Comparison of ENCODE assay signal across 9 cellular contexts in genomic region chr10:73910401-73910763, GRCh38.
DNase-seq lines count a peak whose midpoint lies in the region.
"Had no signal": no experiment of that assay in that cellular context is flagged by ENCODE, and none has a peak within 500 bp of the region (broad histone marks: within the 10 kb centered on the region; RNA-seq: fewer than 3 reads in every experiment).

No MANE protein-coding gene starts in this region.

- peaks cover 12% of the 10 kb centered on the region for H3K4me1 ChIP-seq in effector memory CD4-positive, alpha-beta T cell (ENCODE audit: control insufficient read depth, insufficient read depth, low read length, poor library complexity, severe bottlenecking)
- H3K4me1 ChIP-seq in neuron (ENCODE audit: insufficient read depth, low read length), result peaks cover 13% of the 10 kb centered on the region

- H3K9me3 ChIP-seq in effector memory CD4-positive, alpha-beta T cell (ENCODE audit: control insufficient read depth, low read length), result no peaks in the 10 kb centered on the region
- H3K9me3 ChIP-seq in neuron (ENCODE audit: low read length), result no peaks in the 10 kb centered on the region

- peak overlapping the region; percentile 59 for H3K4me3 ChIP-seq in effector memory CD4-positive, alpha-beta T cell (ENCODE audit: insufficient read depth, low read depth, low read length, poor library complexity, severe bottlenecking)
- peak overlapping the region; percentile 52 for H3K4me3 ChIP-seq in neuron (ENCODE audit: low read length)

- DNase-seq in NCI-H2227 (lab: John Stamatoyannopoulos, UW; ENCODE audit: unreplicated experiment), result peak; percentile 10
- DNase-seq in NCI-H2227 treated with DMSO at 0.1 percent for 48 hours (lab: John Stamatoyannopoulos, UW), result no peak
- peak; percentile 51 for DNase-seq in NCI-H1694 treated with DMSO at 0.1 percent for 48 hours (lab: John Stamatoyannopoulos, UW)
- DNase-seq in effector memory CD4-positive, alpha-beta T cell, result no peak
- no peak for DNase-seq in caudate nucleus (lab: John Stamatoyannopoulos, UW)
- no peak for DNase-seq in COLO668 (lab: John Stamatoyannopoulos, UW; ENCODE audit: unreplicated experiment)
- DNase-seq in NCI-H510A treated with DMSO at 0.1 percent for 48 hours (lab: John Stamatoyannopoulos, UW), result no peak

- no peak overlapping the region for H3K27ac ChIP-seq in effector memory CD4-positive, alpha-beta T cell (ENCODE audit: insufficient read depth, low read length, poor library complexity, severe bottlenecking)
- no peak overlapping the region for H3K27ac ChIP-seq in caudate nucleus (ENCODE audit: low read depth, low read length)
- H3K27ac ChIP-seq: C4-2B had no signal

- H3K27me3 ChIP-seq in effector memory CD4-positive, alpha-beta T cell (replicated peaks; ENCODE audit: control insufficient read depth, insufficient read depth, low read length, poor library complexity, severe bottlenecking), result peaks cover 14% of the 10 kb centered on the region
- H3K27me3 ChIP-seq in neuron (ENCODE audit: insufficient read depth, low read length), result peaks cover 42% of the 10 kb centered on the region

- peak overlapping the region; percentile 56 for H2AFZ ChIP-seq in neuron (ENCODE audit: low read depth, low read length)

- no peaks in the 10 kb centered on the region for H3K36me3 ChIP-seq in effector memory CD4-positive, alpha-beta T cell (ENCODE audit: control insufficient read depth, insufficient read depth, low read length)
- no peaks in the 10 kb centered on the region for H3K36me3 ChIP-seq in neuron (ENCODE audit: insufficient read depth, low read length)

Comparison
In these comparisons a context has a peak if more than half of its experiments do, and no peak if none do; other contexts are left out.
1. DNase-seq: peak in NCI-H2227 (single experiment) and NCI-H1694 treated with DMSO at 0.1 percent for 48 hours (single experiment); none in NCI-H2227 treated with DMSO at 0.1 percent for 48 hours (single experiment), effector memory CD4-positive, alpha-beta T cell (0 of 3), caudate nucleus (0 of 61), COLO668 (single experiment) and NCI-H510A treated with DMSO at 0.1 percent for 48 hours (single experiment).